ENCODE assay signal across 8 cellular contexts in the genomic region with DNA sequence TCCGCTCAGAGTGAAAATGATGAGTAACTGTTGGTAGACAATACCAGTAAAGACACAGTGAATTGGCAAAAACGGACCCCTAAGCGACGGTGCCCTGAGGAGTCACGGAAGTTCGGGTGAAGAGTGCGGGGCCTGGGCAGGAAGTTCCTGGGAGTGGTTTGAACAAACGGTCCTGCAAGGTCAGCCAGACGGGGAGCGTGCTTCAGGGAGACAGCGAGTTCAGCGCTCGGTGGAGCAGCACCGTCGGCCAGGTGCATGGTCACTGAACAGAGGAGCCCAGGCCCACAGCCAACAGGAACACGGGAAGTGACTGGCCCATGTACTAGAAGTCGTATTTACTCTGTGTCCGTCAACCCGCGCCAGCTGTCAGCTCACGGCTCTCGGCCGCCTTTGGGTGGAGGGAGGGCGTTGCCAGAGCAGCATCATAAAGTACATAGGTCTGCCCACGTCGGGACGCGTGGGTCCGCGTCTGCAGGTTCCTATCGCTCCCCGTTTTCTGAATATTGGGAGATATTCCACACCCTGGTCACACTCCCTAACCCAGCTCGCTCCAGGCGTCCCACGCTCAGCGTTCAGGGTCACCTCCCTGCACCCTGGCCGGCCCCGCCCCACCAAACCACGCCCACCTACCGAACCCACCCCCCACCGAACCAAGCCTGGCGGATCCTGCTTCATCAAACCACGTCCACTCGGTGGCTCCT.
DNase-seq lines count a peak whose midpoint lies in the region; ATAC-seq and TF ChIP-seq lines count a peak whose summit lies in the region.

No MANE protein-coding gene starts in this region.

- H3K9ac ChIP-seq in HUES48 (ENCODE audit: low read depth, low read length) (no peak overlapping the region), duodenal mucosa (ENCODE audit: low read depth in 1 of 2, low read length in 2 of 2) (peak overlapping the region; percentile 15 to 48)

- peak overlapping the region; percentile 32 for H3K27ac Mint-ChIP-seq in T-helper 17 cell
- peak overlapping the region; percentile 10 for H3K27ac Mint-ChIP-seq in nephron progenitor cell

- H3K4me3 Mint-ChIP-seq in T-helper 17 cell = peak overlapping the region; percentile 93
- peak overlapping the region; percentile 39 for H3K4me3 Mint-ChIP-seq in nephron progenitor cell

- ATAC-seq in GM18909 (IDR thresholded peaks at IDR 0.05; ENCODE audit: poor library complexity, unreplicated experiment) (peak; percentile 82), T-helper 17 cell (peak; percentile 67)

- DNase-seq in T-helper 17 cell = peak in 1 of 3 donors; percentile 39
- no peak for DNase-seq in nephron progenitor cell
- DNase-seq in cerebellar cortex (ENCODE audit: low spot score) = no peak
- DNase-seq in H4 (ENCODE audit: low spot score) = no peak
- DNase-seq in amniotic stem cell (lab: John Stamatoyannopoulos, UW) = no peak

- H3K4me1 Mint-ChIP-seq in T-helper 17 cell (peaks cover 23% of the 10 kb centered on the region), nephron progenitor cell (peaks cover 13% of the 10 kb centered on the region)

- no peak for TF ChIP-seq CTCF in nephron progenitor cell (IDR thresholded peaks at IDR 0.05)

- no peaks in the 10 kb centered on the region for H3K4me1 ChIP-seq in HUES48 (ENCODE audit: control insufficient read depth, insufficient read depth, low read length)
- H3K4me1 ChIP-seq in duodenal mucosa (ENCODE audit: control insufficient read depth in 1 of 2, insufficient read depth in 2 of 2, low read length in 2 of 2) = peaks cover 8 to 10% of the 10 kb centered on the region in 2 donors

- H3K36me3 Mint-ChIP-seq in T-helper 17 cell (ENCODE audit: low read depth) = no peaks in the 10 kb centered on the region
- H3K36me3 Mint-ChIP-seq in nephron progenitor cell (ENCODE audit: low read depth) = no peaks in the 10 kb centered on the region

- H3K36me3 ChIP-seq in HUES48 (ENCODE audit: control insufficient read depth, insufficient read depth, low read length) (no peaks in the 10 kb centered on the region), duodenal mucosa (ENCODE audit: control insufficient read depth in 1 of 2, insufficient read depth in 2 of 2, low read length in 2 of 2) (no peaks in the 10 kb centered on the region)

- H3K9me3 ChIP-seq in HUES48 (ENCODE audit: control insufficient read depth, insufficient read depth, low read length) = peaks cover 4% of the 10 kb centered on the region
- no peaks in the 10 kb centered on the region for H3K9me3 ChIP-seq in T-helper 17 cell (ENCODE audit: control insufficient read depth, low read length, poor library complexity, severe bottlenecking)
- H3K9me3 ChIP-seq in duodenal mucosa (ENCODE audit: control insufficient read depth in 1 of 2, low read length in 2 of 2) = no peaks in the 10 kb centered on the region

- peaks cover 6% of the 10 kb centered on the region for H3K9me3 Mint-ChIP-seq in nephron progenitor cell

- 0 out of 2 replicates have a peak overlapping the region, but pooled peaks have one; percentile 34 for H3K4me3 ChIP-seq in HUES48 (ENCODE audit: low read depth, low read length)
- peak overlapping the region; percentile 70 to 83 for H3K4me3 ChIP-seq in duodenal mucosa (ENCODE audit: low read depth in 1 of 2, low read length in 2 of 2)

- H3K27ac ChIP-seq in HUES48 (ENCODE audit: low read depth, low read length) (no peak overlapping the region), duodenal mucosa (ENCODE audit: low read depth, low read length) (no peak overlapping the region)

- no peaks in the 10 kb centered on the region for H3K27me3 ChIP-seq in HUES48 (ENCODE audit: control insufficient read depth, insufficient read depth, low read length)
- peaks cover 0 to 2% of the 10 kb centered on the region in 2 donors for H3K27me3 ChIP-seq in duodenal mucosa (ENCODE audit: control insufficient read depth in 1 of 2, insufficient read depth in 2 of 2, low read length in 2 of 2)

- peaks cover 44% of the 10 kb centered on the region for H3K27me3 Mint-ChIP-seq in T-helper 17 cell
- H3K27me3 Mint-ChIP-seq in nephron progenitor cell (ENCODE audit: low read depth, poor library complexity) = peaks cover 2% of the 10 kb centered on the region
